Comparison of ENCODE assay signal across 16 cellular contexts in the genomic region with DNA sequence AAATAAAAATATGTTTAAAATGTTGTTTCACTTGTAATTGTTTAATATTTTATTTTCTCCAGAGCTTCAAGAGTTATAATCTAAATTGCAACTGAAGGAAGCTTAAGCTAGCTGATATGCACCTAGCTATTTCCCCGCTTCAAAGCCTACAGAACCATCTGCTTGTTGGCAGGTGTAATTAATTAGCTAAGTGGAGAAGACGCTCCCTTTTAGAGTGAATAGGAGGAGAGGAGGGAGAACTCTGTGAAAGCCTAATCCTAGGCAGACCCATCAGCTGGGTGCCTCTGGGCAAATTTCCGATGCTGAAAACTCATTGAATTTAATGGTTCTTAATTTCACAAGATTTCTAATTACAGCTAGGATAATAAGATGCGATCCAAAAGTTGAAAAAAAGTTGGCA.
DNase-seq lines count a peak whose midpoint lies in the region; ATAC-seq lines count a peak whose summit lies in the region.
"Had no signal": no experiment of that assay in that cellular context is flagged by ENCODE, and none has a peak within 500 bp of the region (broad histone marks: within the 10 kb centered on the region; RNA-seq: fewer than 3 reads in every experiment).

No MANE protein-coding gene starts in this region.

- no peak overlapping the region for H3K4me3 Mint-ChIP-seq in activated T-helper 2 cell treated with anti-CD3 and anti-CD28 coated beads, Interferon-gamma antibody, Interleukin-2, Interleukin-4, amounts not matched to agents 10 μg/mL and 5 μg/mL and 100 μg/mL, durations not matched to agents 14 hours and 24 hours and 36 hours (ENCODE audit: low read depth)
- H3K4me3 Mint-ChIP-seq: CD4-positive, alpha-beta memory T cell had no signal

- ATAC-seq in HG03565 (IDR thresholded peaks at IDR 0.05; ENCODE audit: unreplicated experiment), result no peak
- no peak for ATAC-seq in aorta (ENCODE audit: low FRiP score)

- no peaks in the 10 kb centered on the region for H3K27me3 Mint-ChIP-seq in activated T-helper 2 cell treated with anti-CD3 and anti-CD28 coated beads, Interferon-gamma antibody, Interleukin-2, Interleukin-4, amounts not matched to agents 10 μg/mL and 5 μg/mL and 100 μg/mL, durations not matched to agents 14 hours and 24 hours and 36 hours (ENCODE audit: low read depth)
- H3K27me3 Mint-ChIP-seq: CD4-positive, alpha-beta memory T cell had no signal

- WGBS in aorta, 2 donors, result 92 to 93% methylated on average over 4 of the region's 4 CpGs

- intact Hi-C loops in activated T-helper 2 cell treated with anti-CD3 and anti-CD28 coated beads, Interferon-gamma antibody, Interleukin-2, Interleukin-4, amounts not matched to agents 10 μg/mL and 5 μg/mL and 100 μg/mL, durations not matched to agents 14 hours and 24 hours and 36 hours (cut with micrococcal nuclease), result no loop called here
- intact Hi-C loops in aorta (cut with DNase I), result no loop called here

- H3K4me1 Mint-ChIP-seq in activated T-helper 2 cell treated with anti-CD3 and anti-CD28 coated beads, Interferon-gamma antibody, Interleukin-2, Interleukin-4, amounts not matched to agents 10 μg/mL and 5 μg/mL and 100 μg/mL, durations not matched to agents 14 hours and 24 hours and 36 hours (ENCODE audit: low read depth), result no peaks in the 10 kb centered on the region
- H3K4me1 Mint-ChIP-seq: CD4-positive, alpha-beta memory T cell had no signal

- no peaks in the 10 kb centered on the region for H3K27me3 ChIP-seq in aorta (ENCODE audit: control insufficient read depth in 1 of 2, insufficient read depth in 2 of 2, low read length in 1 of 2)

- H3K4me3 ChIP-seq in aorta (ENCODE audit: low read length in 2 of 2), result no peak overlapping the region

- H3K4me1 ChIP-seq in aorta (ENCODE audit: control insufficient read depth in 1 of 2, insufficient read depth in 2 of 2, low read length in 2 of 2), result no peaks in the 10 kb centered on the region

- DNase-seq in NCI-H510A treated with DMSO at 0.1 percent for 48 hours (lab: John Stamatoyannopoulos, UW), result peak; percentile 15
- DNase-seq in NCI-H510A (lab: John Stamatoyannopoulos, UW), result no peak
- DNase-seq in NCI-H146 (lab: John Stamatoyannopoulos, UW), result peak; percentile 87
- peak; percentile 79 for DNase-seq in NCI-H446 treated with DMSO at 0.1 percent for 48 hours (lab: John Stamatoyannopoulos, UW)
- peak; percentile 70 for DNase-seq in cerebellar cortex (ENCODE audit: low spot score)
- no peak for DNase-seq in activated T-helper 2 cell treated with anti-CD3 and anti-CD28 coated beads, Interferon-gamma antibody, Interleukin-2, Interleukin-4, amounts not matched to agents 10 μg/mL and 5 μg/mL and 100 μg/mL, durations not matched to agents 14 hours and 24 hours and 36 hours (ENCODE audit: low spot score)
- DNase-seq in aorta, result no peak
- DNase-seq: CD4-positive, alpha-beta memory T cell; DMS153; NCI-H1048; NCI-H226; NK-92 treated with Interleukin-12 subunit alpha and Interleukin-12 subunit beta, amount 100 ng/mL, for 24 hours; RPMI8226; SIG-M5; SW 1271 had no signal

- no peaks in the 10 kb centered on the region for H3K9me3 ChIP-seq in aorta (ENCODE audit: control insufficient read depth, low read length)

- no peak overlapping the region for H3K27ac Mint-ChIP-seq in activated T-helper 2 cell treated with anti-CD3 and anti-CD28 coated beads, Interferon-gamma antibody, Interleukin-2, Interleukin-4, amounts not matched to agents 10 μg/mL and 5 μg/mL and 100 μg/mL, durations not matched to agents 14 hours and 24 hours and 36 hours
- H3K27ac Mint-ChIP-seq: CD4-positive, alpha-beta memory T cell had no signal

- no peak overlapping the region for H3K27ac ChIP-seq in aorta (ENCODE audit: low read depth in 1 of 2, low read length in 2 of 2)

- no peaks in the 10 kb centered on the region for H3K36me3 Mint-ChIP-seq in activated T-helper 2 cell treated with anti-CD3 and anti-CD28 coated beads, Interferon-gamma antibody, Interleukin-2, Interleukin-4, amounts not matched to agents 10 μg/mL and 5 μg/mL and 100 μg/mL, durations not matched to agents 14 hours and 24 hours and 36 hours (ENCODE audit: low read depth)
- H3K36me3 Mint-ChIP-seq: CD4-positive, alpha-beta memory T cell had no signal

- H3K9me3 Mint-ChIP-seq in activated T-helper 2 cell treated with anti-CD3 and anti-CD28 coated beads, Interferon-gamma antibody, Interleukin-2, Interleukin-4, amounts not matched to agents 10 μg/mL and 5 μg/mL and 100 μg/mL, durations not matched to agents 14 hours and 24 hours and 36 hours, result no peaks in the 10 kb centered on the region

- H3K36me3 ChIP-seq in aorta (ENCODE audit: control insufficient read depth in 1 of 2, insufficient read depth in 2 of 2, low read length in 1 of 2), result no peaks in the 10 kb centered on the region

Comparison
In these comparisons a context has a peak if more than half of its experiments do, and no peak if none do; other contexts are left out.
1. DNase-seq: peak in NCI-H510A treated with DMSO at 0.1 percent for 48 hours (single experiment), NCI-H146 (single experiment), NCI-H446 treated with DMSO at 0.1 percent for 48 hours (single experiment) and cerebellar cortex (single experiment); none in NCI-H510A (single experiment), activated T-helper 2 cell treated with anti-CD3 and anti-CD28 coated beads, Interferon-gamma antibody, Interleukin-2, Interleukin-4, amounts not matched to agents 10 μg/mL and 5 μg/mL and 100 μg/mL, durations not matched to agents 14 hours and 24 hours and 36 hours (single experiment) and aorta (0 of 2).